In the genomic region with DNA sequence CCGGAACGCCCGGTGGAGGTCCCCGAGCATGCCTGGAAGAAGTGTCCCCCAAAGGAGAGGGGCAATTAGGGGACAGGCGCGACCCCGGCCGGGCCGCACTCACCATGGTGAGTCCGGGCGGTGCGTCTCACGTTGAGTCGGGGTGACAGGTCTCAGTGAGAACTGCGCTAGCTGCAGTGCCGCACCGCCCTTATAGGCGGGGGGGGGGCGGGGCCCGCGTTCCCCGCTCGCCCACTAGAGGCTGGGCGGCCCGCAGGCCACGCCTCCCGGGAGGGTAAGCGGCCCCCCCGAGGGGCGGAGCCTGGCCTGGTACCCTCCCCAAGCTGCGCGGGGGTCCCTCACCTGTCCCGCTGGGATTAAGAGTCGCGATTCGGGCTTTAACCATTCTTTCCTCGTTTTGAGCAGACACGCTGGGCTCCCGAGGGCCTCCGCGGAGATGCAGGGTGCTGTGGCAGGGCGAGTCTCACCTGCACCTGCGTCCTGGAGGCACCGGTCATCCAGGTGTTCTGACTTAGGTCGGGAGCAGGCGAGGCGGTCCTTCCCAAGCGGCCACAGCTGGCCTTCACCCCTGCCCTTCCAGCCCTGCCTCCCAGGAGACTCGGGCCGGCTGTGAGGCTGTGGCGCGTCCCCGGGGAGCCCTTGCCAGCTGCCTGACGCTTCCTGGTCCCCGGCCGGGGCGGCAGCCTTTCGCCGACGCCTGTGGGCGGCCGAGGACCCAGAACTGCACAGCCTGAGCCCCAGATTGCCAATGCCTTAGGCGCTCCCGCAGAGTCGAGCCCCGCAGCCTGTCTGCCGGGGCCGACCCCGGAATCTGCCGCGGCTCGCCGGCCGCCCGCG, we compare ENCODE assay signal across 8 cellular contexts. TPM values are rescaled to one million over a fixed set of nuclear protein-coding genes. Genes with fewer than 3 reads are reported as not detected.
DNase-seq lines count a peak whose midpoint lies in the region; ATAC-seq and TF ChIP-seq lines count a peak whose summit lies in the region.

A gene (minus strand): TSS at position 166 of the 837 bp plus-strand sequence. CDS start 60 bp downstream, at position 106.

- ATAC-seq in GM21423 (IDR thresholded peaks at IDR 0.05; ENCODE audit: unreplicated experiment) (peak; percentile 47), natural killer cell (peak; percentile 78 to 92 (median 86))

- TF ChIP-seq CTCF in natural killer cell (IDR thresholded peaks at IDR 0.05) = no peak

- peak within 1 kb of the TSS; percentile 93 for H3K4me3 Mint-ChIP-seq in activated T-helper 1 cell treated with anti-CD3 and anti-CD28 coated beads, Interleukin-12 subunit alpha, Interleukin-12 subunit beta, Interleukin-2, Interleukin-4 antibody, amounts not matched to agents 30 ng/mL and 10 ng/mL and 1 ng/mL, durations not matched to agents 14 hours and 24 hours and 36 hours
- peak within 1 kb of the TSS; percentile 88 for H3K4me3 Mint-ChIP-seq in natural killer cell

- intact Hi-C loops in activated T-helper 1 cell treated with anti-CD3 and anti-CD28 coated beads, Interleukin-12 subunit alpha, Interleukin-12 subunit beta, Interleukin-2, Interleukin-4 antibody, amounts not matched to agents 30 ng/mL and 10 ng/mL and 1 ng/mL, durations not matched to agents 14 hours and 24 hours and 36 hours (cut with micrococcal nuclease) = loop anchor here (1.0 to 10.0 kb wide), 16 partner anchors 9 to 1029 kb away; a partner anchor contains a TSS
- intact Hi-C loops in natural killer cell (cut with micrococcal nuclease) = loop anchor here (1.0 to 2.0 kb wide), 8 partner anchors 9 to 133 kb away; a partner anchor contains a TSS

- peak within 1 kb of the TSS; percentile 98 for H3K27ac Mint-ChIP-seq in activated T-helper 1 cell treated with anti-CD3 and anti-CD28 coated beads, Interleukin-12 subunit alpha, Interleukin-12 subunit beta, Interleukin-2, Interleukin-4 antibody, amounts not matched to agents 30 ng/mL and 10 ng/mL and 1 ng/mL, durations not matched to agents 14 hours and 24 hours and 36 hours
- H3K27ac Mint-ChIP-seq in natural killer cell = peak within 1 kb of the TSS; percentile 86 to 98

- no peaks in the 10 kb centered on the region for H3K27me3 Mint-ChIP-seq in activated T-helper 1 cell treated with anti-CD3 and anti-CD28 coated beads, Interleukin-12 subunit alpha, Interleukin-12 subunit beta, Interleukin-2, Interleukin-4 antibody, amounts not matched to agents 30 ng/mL and 10 ng/mL and 1 ng/mL, durations not matched to agents 14 hours and 24 hours and 36 hours (ENCODE audit: insufficient read depth)
- H3K27me3 Mint-ChIP-seq in natural killer cell (ENCODE audit: low read depth in 2 of 2) = peaks cover 0 to 3% of the 10 kb centered on the region in 2 donors

- H3K36me3 Mint-ChIP-seq in activated T-helper 1 cell treated with anti-CD3 and anti-CD28 coated beads, Interleukin-12 subunit alpha, Interleukin-12 subunit beta, Interleukin-2, Interleukin-4 antibody, amounts not matched to agents 30 ng/mL and 10 ng/mL and 1 ng/mL, durations not matched to agents 14 hours and 24 hours and 36 hours (ENCODE audit: low read depth) = peaks cover 27% of the 10 kb centered on the region
- no peaks in the 10 kb centered on the region for H3K36me3 Mint-ChIP-seq in natural killer cell

- H3K9me3 Mint-ChIP-seq in activated T-helper 1 cell treated with anti-CD3 and anti-CD28 coated beads, Interleukin-12 subunit alpha, Interleukin-12 subunit beta, Interleukin-2, Interleukin-4 antibody, amounts not matched to agents 30 ng/mL and 10 ng/mL and 1 ng/mL, durations not matched to agents 14 hours and 24 hours and 36 hours = no peaks in the 10 kb centered on the region
- no peaks in the 10 kb centered on the region for H3K9me3 Mint-ChIP-seq in natural killer cell

- peaks cover 50% of the 10 kb centered on the region for H3K4me1 Mint-ChIP-seq in activated T-helper 1 cell treated with anti-CD3 and anti-CD28 coated beads, Interleukin-12 subunit alpha, Interleukin-12 subunit beta, Interleukin-2, Interleukin-4 antibody, amounts not matched to agents 30 ng/mL and 10 ng/mL and 1 ng/mL, durations not matched to agents 14 hours and 24 hours and 36 hours (ENCODE audit: low read depth)
- peaks cover 29 to 48% of the 10 kb centered on the region in 2 donors for H3K4me1 Mint-ChIP-seq in natural killer cell

- peak; percentile 95 for DNase-seq in DMS 273 (lab: John Stamatoyannopoulos, UW; ENCODE audit: unreplicated experiment)
- DNase-seq in HuH-7.5 (ENCODE audit: low spot score) = peak; percentile 91
- DNase-seq in RPMI7951 (ENCODE audit: low read depth) = peak; percentile 65
- DNase-seq in activated T-helper 1 cell treated with anti-CD3 and anti-CD28 coated beads, Interleukin-12 subunit alpha, Interleukin-12 subunit beta, Interleukin-2, Interleukin-4 antibody, amounts not matched to agents 30 ng/mL and 10 ng/mL and 1 ng/mL, durations not matched to agents 14 hours and 24 hours and 36 hours (ENCODE audit: low spot score) = peak; percentile 87
- peak; percentile 56 for DNase-seq in fibroblast of gingiva (ENCODE audit: low read depth)
- DNase-seq in natural killer cell = peak; percentile 91
- DNase-seq in stimulated activated naive CD4-positive, alpha-beta T cell (lab: John Stamatoyannopoulos, UW) = peak; percentile 85 to 93 (median 92)

RNA-seq across cellular contexts. Expression of the gene that starts here (rescaled TPM):
- total RNA-seq in RPMI7951 (2014; rRNA removed; shearing (Covaris generic)) = 31.1 and 42.2 TPM in 2 replicates
- total RNA-seq in activated T-helper 1 cell treated with anti-CD3 and anti-CD28 coated beads, Interleukin-12 subunit alpha, Interleukin-12 subunit beta, Interleukin-2, Interleukin-4 antibody, amounts not matched to agents 30 ng/mL and 10 ng/mL and 1 ng/mL, durations not matched to agents 14 hours and 24 hours and 36 hours = 211 and 217 TPM in 2 replicates
- 100 to 1,000 TPM; 145 to 188 (median 146) TPM for total RNA-seq in natural killer cell

Comparison
In these comparisons a context has a peak if more than half of its experiments do, and no peak if none do; other contexts are left out.
1. Peak in every context shown above with its lines: DNase-seq and ATAC-seq.